In the genomic region with DNA sequence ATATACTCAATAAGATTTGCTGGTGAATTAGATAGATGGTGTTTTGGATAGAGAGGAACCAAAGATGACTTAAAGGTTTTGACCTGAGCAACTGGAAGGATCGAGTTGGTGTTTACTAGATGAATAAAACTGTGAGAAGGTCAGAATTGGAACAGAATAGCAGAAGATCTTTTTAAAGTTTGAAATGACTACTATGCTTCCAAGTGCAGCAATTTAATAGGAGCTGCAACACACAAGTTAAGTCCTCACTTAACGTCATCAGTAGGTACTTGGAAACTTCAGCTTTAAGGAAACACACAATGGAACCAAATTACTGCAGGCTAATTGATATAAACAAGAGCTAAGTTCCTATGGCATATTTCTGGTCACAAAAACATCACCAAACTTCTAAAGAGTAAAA, we compare ENCODE assay signal across 24 cellular contexts.
DNase-seq lines count a peak whose midpoint lies in the region; ATAC-seq lines count a peak whose summit lies in the region.
"Had no signal": no experiment of that assay in that cellular context is flagged by ENCODE, and none has a peak within 500 bp of the region (broad histone marks: within the 10 kb centered on the region; RNA-seq: fewer than 3 reads in every experiment).

No MANE protein-coding gene starts in this region.

- no peaks in the 10 kb centered on the region for H3K36me3 ChIP-seq in effector memory CD4-positive, alpha-beta T cell (ENCODE audit: control insufficient read depth, insufficient read depth, low read length)
- H3K36me3 ChIP-seq: right atrium auricular region, thoracic aorta, WERI-Rb-1 had no signal

- no peak for ATAC-seq in stimulated activated naive CD8-positive, alpha-beta T cell treated with anti-CD3 and anti-CD28 coated beads, Interleukin-15, Interleukin-2, amounts not matched to agents 100 U/mL and 50 U/mL, for 24 hours
- ATAC-seq in HG02759 (IDR thresholded peaks at IDR 0.05; ENCODE audit: unreplicated experiment): no peak
- ATAC-seq: left ventricle myocardium superior; stimulated activated naive B cell treated with anti-CD40 and anti-IgM and Interleukin-4, amounts not matched to agents 10 μg/mL and 1 μg/mL and 100 μg/mL, for 72 hours had no signal

- H3K36me3 Mint-ChIP-seq in stimulated activated naive CD8-positive, alpha-beta T cell treated with anti-CD3 and anti-CD28 coated beads, Interleukin-15, Interleukin-2, amounts not matched to agents 100 ng/mL and 50 ng/mL, for 24 hours (ENCODE audit: low read depth): peaks cover 29% of the 10 kb centered on the region
- peaks cover 50% of the 10 kb centered on the region for H3K36me3 Mint-ChIP-seq in activated CD4-positive, alpha-beta memory T cell treated with anti-CD3 and anti-CD28 coated beads, Interleukin-2, amount 10 ng/mL, durations not matched to agents 7 days and 5 days (ENCODE audit: low read depth)

- peaks cover 20% of the 10 kb centered on the region for H3K9me3 Mint-ChIP-seq in stimulated activated naive CD8-positive, alpha-beta T cell treated with anti-CD3 and anti-CD28 coated beads, Interleukin-15, Interleukin-2, amounts not matched to agents 100 ng/mL and 50 ng/mL, for 24 hours
- H3K9me3 Mint-ChIP-seq in activated CD4-positive, alpha-beta memory T cell treated with anti-CD3 and anti-CD28 coated beads, Interleukin-2, amount 10 ng/mL, durations not matched to agents 7 days and 5 days: peaks cover 27% of the 10 kb centered on the region

- H3K27me3 ChIP-seq in effector memory CD4-positive, alpha-beta T cell (replicated peaks; ENCODE audit: control insufficient read depth, insufficient read depth, low read length, poor library complexity, severe bottlenecking): no peaks in the 10 kb centered on the region
- H3K27me3 ChIP-seq: right atrium auricular region had no signal

- peaks cover 36% of the 10 kb centered on the region for H3K4me1 ChIP-seq in effector memory CD4-positive, alpha-beta T cell (ENCODE audit: control insufficient read depth, insufficient read depth, low read length, poor library complexity, severe bottlenecking)
- H3K4me1 ChIP-seq: parathyroid adenoma, right atrium auricular region had no signal

- H3K4me3 Mint-ChIP-seq in stimulated activated naive CD8-positive, alpha-beta T cell treated with anti-CD3 and anti-CD28 coated beads, Interleukin-15, Interleukin-2, amounts not matched to agents 100 ng/mL and 50 ng/mL, for 24 hours: peak overlapping the region; percentile 6
- no peak overlapping the region for H3K4me3 Mint-ChIP-seq in activated CD4-positive, alpha-beta memory T cell treated with anti-CD3 and anti-CD28 coated beads, Interleukin-2, amount 10 ng/mL, durations not matched to agents 7 days and 5 days
- H3K4me3 Mint-ChIP-seq: nephron progenitor cell; stimulated activated naive B cell treated with anti-CD40 and anti-IgM and Interleukin-4, amounts not matched to agents 10 μg/mL and 1 μg/mL and 100 μg/mL, for 72 hours had no signal

- DNase-seq in stimulated activated naive CD8-positive, alpha-beta T cell treated with anti-CD3 and anti-CD28 coated beads, Interleukin-15, Interleukin-2, amounts not matched to agents 100 U/mL and 50 U/mL, for 24 hours: no peak
- DNase-seq in activated CD4-positive, alpha-beta memory T cell treated with anti-CD3 and anti-CD28 coated beads, Interleukin-2, amount 10 ng/mL, durations not matched to agents 7 days and 5 days: no peak
- DNase-seq in effector memory CD4-positive, alpha-beta T cell: no peak
- no peak for DNase-seq in GM03348 (ENCODE audit: low spot score)
- DNase-seq in central memory CD4-positive, alpha-beta T cell: no peak
- DNase-seq: dermis blood vessel endothelial cell; HCEC 1CT; left ventricle myocardium superior; midbrain; NCI-H2029; NCI-H2227 treated with DMSO at 0.1 percent for 48 hours; NCI-H69; nephron progenitor cell; RPMI8226; stimulated activated CD4-positive, alpha-beta T cell treated with anti-CD3 and anti-CD28 coated beads, Interleukin-2, amount 100 ng/mL, for 48 hours; stimulated activated naive B cell treated with anti-CD40 and anti-IgM and Interleukin-4, amounts not matched to agents 10 μg/mL and 1 μg/mL and 100 μg/mL, for 72 hours; WERI-Rb-1 had no signal

- H3K27me3 Mint-ChIP-seq in stimulated activated naive CD8-positive, alpha-beta T cell treated with anti-CD3 and anti-CD28 coated beads, Interleukin-15, Interleukin-2, amounts not matched to agents 100 ng/mL and 50 ng/mL, for 24 hours: no peaks in the 10 kb centered on the region
- H3K27me3 Mint-ChIP-seq in activated CD4-positive, alpha-beta memory T cell treated with anti-CD3 and anti-CD28 coated beads, Interleukin-2, amount 10 ng/mL, durations not matched to agents 7 days and 5 days: no peaks in the 10 kb centered on the region
- H3K27me3 Mint-ChIP-seq: stimulated activated naive B cell treated with anti-CD40 and anti-IgM and Interleukin-4, amounts not matched to agents 10 μg/mL and 1 μg/mL and 100 μg/mL, for 72 hours had no signal

- H3K4me3 ChIP-seq in effector memory CD4-positive, alpha-beta T cell (ENCODE audit: insufficient read depth, low read depth, low read length, poor library complexity, severe bottlenecking): no peak overlapping the region
- H3K4me3 ChIP-seq: right atrium auricular region, SK-N-MC, thoracic aorta had no signal

- H3K4me1 Mint-ChIP-seq in stimulated activated naive CD8-positive, alpha-beta T cell treated with anti-CD3 and anti-CD28 coated beads, Interleukin-15, Interleukin-2, amounts not matched to agents 100 ng/mL and 50 ng/mL, for 24 hours (ENCODE audit: low read depth): peaks cover 85% of the 10 kb centered on the region
- H3K4me1 Mint-ChIP-seq in activated CD4-positive, alpha-beta memory T cell treated with anti-CD3 and anti-CD28 coated beads, Interleukin-2, amount 10 ng/mL, durations not matched to agents 7 days and 5 days: peaks cover 81% of the 10 kb centered on the region

- POLR2A ChIA-PET in activated CD4-positive, alpha-beta memory T cell treated with anti-CD3 and anti-CD28 coated beads, Interleukin-2, amount 10 ng/mL, durations not matched to agents 7 days and 5 days (lab: Charles Lee): interaction anchor here (0.9 to 10.5 kb wide), 6 partner anchors 10 to 282 kb away, joined by 3 to 446 read pairs (median 26); a partner anchor contains a TSS

- CTCF ChIA-PET in activated CD4-positive, alpha-beta memory T cell treated with anti-CD3 and anti-CD28 coated beads, Interleukin-2, amount 10 ng/mL, durations not matched to agents 7 days and 5 days (lab: Charles Lee): interaction anchor here (0.9 to 1.5 kb wide), 4 partner anchors 63 to 283 kb away, joined by 3 to 4 read pairs (median 3); no protein-coding TSS in a partner anchor

- H3K27ac Mint-ChIP-seq in stimulated activated naive CD8-positive, alpha-beta T cell treated with anti-CD3 and anti-CD28 coated beads, Interleukin-15, Interleukin-2, amounts not matched to agents 100 ng/mL and 50 ng/mL, for 24 hours: peak overlapping the region; percentile 85
- H3K27ac Mint-ChIP-seq in activated CD4-positive, alpha-beta memory T cell treated with anti-CD3 and anti-CD28 coated beads, Interleukin-2, amount 10 ng/mL, durations not matched to agents 7 days and 5 days: peak overlapping the region; percentile 80
- H3K27ac Mint-ChIP-seq: nephron progenitor cell had no signal

- no peaks in the 10 kb centered on the region for H3K9me3 ChIP-seq in effector memory CD4-positive, alpha-beta T cell (ENCODE audit: control insufficient read depth, low read length)
- H3K9me3 ChIP-seq: right atrium auricular region had no signal

- H3K27ac ChIP-seq in effector memory CD4-positive, alpha-beta T cell (ENCODE audit: insufficient read depth, low read length, poor library complexity, severe bottlenecking): peak overlapping the region; percentile 45
- H3K27ac ChIP-seq: C4-2B, parathyroid adenoma, right atrium auricular region, SK-N-MC, thoracic aorta, WERI-Rb-1 had no signal
